Comparison of ENCODE assay signal across 1 cellular context in the genomic region with DNA sequence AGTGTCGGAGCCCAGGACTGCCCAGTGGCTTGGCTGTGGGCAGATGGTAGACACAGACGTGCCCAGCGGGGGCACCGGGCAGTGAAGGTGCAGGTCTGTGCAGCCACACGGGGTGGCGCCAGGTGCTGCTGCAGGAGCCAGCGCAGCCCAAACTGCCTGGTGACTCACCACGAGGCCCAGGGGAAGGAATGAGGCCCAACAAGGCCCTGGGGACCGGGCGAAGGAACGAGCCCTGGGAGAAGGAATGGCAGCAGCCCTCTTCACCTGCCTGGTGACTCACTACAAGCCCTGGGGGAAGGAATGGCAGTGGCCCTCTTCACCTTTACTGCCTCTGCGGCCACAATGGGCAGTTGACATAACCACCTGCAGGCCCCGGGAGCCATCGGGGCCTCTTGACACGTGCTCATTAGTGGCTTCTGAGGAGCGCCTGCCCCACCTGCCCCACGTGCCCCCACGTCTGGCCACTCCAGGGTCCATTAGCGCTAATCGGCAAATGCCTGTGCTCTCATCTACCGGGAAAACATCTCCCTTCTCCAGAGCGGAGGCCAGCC.
TF ChIP-seq lines count a peak whose summit lies in the region.

No MANE protein-coding gene starts in this region.

TF ChIP-seq in GM23338, 12 proteins besides CTCF, POLR2A, EP300 and RAD21 (continued from another document):
- TF ChIP-seq STAT1 (IDR thresholded peaks at IDR 0.05; ENCODE audit: unreplicated experiment) (no peak), EZH2 (IDR thresholded peaks at IDR 0.05; ENCODE audit: low read depth, unreplicated experiment) (no peak), POLR2AphosphoS5 (IDR thresholded peaks at IDR 0.05; ENCODE audit: low read depth) (no peak), EZH2phosphoT487 (IDR thresholded peaks at IDR 0.05; ENCODE audit: unreplicated experiment) (no peak), JUNB (IDR thresholded peaks at IDR 0.05; ENCODE audit: unreplicated experiment) (no peak)
- TF ChIP-seq, protein P1, sequence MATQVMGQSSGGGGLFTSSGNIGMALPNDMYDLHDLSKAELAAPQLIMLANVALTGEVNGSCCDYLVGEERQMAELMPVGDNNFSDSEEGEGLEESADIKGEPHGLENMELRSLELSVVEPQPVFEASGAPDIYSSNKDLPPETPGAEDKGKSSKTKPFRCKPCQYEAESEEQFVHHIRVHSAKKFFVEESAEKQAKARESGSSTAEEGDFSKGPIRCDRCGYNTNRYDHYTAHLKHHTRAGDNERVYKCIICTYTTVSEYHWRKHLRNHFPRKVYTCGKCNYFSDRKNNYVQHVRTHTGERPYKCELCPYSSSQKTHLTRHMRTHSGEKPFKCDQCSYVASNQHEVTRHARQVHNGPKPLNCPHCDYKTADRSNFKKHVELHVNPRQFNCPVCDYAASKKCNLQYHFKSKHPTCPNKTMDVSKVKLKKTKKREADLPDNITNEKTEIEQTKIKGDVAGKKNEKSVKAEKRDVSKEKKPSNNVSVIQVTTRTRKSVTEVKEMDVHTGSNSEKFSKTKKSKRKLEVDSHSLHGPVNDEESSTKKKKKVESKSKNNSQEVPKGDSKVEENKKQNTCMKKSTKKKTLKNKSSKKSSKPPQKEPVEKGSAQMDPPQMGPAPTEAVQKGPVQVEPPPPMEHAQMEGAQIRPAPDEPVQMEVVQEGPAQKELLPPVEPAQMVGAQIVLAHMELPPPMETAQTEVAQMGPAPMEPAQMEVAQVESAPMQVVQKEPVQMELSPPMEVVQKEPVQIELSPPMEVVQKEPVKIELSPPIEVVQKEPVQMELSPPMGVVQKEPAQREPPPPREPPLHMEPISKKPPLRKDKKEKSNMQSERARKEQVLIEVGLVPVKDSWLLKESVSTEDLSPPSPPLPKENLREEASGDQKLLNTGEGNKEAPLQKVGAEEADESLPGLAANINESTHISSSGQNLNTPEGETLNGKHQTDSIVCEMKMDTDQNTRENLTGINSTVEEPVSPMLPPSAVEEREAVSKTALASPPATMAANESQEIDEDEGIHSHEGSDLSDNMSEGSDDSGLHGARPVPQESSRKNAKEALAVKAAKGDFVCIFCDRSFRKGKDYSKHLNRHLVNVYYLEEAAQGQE (IDR thresholded peaks at IDR 0.05; ENCODE audit: unreplicated experiment): no peak
- TF ChIP-seq, protein P2, sequence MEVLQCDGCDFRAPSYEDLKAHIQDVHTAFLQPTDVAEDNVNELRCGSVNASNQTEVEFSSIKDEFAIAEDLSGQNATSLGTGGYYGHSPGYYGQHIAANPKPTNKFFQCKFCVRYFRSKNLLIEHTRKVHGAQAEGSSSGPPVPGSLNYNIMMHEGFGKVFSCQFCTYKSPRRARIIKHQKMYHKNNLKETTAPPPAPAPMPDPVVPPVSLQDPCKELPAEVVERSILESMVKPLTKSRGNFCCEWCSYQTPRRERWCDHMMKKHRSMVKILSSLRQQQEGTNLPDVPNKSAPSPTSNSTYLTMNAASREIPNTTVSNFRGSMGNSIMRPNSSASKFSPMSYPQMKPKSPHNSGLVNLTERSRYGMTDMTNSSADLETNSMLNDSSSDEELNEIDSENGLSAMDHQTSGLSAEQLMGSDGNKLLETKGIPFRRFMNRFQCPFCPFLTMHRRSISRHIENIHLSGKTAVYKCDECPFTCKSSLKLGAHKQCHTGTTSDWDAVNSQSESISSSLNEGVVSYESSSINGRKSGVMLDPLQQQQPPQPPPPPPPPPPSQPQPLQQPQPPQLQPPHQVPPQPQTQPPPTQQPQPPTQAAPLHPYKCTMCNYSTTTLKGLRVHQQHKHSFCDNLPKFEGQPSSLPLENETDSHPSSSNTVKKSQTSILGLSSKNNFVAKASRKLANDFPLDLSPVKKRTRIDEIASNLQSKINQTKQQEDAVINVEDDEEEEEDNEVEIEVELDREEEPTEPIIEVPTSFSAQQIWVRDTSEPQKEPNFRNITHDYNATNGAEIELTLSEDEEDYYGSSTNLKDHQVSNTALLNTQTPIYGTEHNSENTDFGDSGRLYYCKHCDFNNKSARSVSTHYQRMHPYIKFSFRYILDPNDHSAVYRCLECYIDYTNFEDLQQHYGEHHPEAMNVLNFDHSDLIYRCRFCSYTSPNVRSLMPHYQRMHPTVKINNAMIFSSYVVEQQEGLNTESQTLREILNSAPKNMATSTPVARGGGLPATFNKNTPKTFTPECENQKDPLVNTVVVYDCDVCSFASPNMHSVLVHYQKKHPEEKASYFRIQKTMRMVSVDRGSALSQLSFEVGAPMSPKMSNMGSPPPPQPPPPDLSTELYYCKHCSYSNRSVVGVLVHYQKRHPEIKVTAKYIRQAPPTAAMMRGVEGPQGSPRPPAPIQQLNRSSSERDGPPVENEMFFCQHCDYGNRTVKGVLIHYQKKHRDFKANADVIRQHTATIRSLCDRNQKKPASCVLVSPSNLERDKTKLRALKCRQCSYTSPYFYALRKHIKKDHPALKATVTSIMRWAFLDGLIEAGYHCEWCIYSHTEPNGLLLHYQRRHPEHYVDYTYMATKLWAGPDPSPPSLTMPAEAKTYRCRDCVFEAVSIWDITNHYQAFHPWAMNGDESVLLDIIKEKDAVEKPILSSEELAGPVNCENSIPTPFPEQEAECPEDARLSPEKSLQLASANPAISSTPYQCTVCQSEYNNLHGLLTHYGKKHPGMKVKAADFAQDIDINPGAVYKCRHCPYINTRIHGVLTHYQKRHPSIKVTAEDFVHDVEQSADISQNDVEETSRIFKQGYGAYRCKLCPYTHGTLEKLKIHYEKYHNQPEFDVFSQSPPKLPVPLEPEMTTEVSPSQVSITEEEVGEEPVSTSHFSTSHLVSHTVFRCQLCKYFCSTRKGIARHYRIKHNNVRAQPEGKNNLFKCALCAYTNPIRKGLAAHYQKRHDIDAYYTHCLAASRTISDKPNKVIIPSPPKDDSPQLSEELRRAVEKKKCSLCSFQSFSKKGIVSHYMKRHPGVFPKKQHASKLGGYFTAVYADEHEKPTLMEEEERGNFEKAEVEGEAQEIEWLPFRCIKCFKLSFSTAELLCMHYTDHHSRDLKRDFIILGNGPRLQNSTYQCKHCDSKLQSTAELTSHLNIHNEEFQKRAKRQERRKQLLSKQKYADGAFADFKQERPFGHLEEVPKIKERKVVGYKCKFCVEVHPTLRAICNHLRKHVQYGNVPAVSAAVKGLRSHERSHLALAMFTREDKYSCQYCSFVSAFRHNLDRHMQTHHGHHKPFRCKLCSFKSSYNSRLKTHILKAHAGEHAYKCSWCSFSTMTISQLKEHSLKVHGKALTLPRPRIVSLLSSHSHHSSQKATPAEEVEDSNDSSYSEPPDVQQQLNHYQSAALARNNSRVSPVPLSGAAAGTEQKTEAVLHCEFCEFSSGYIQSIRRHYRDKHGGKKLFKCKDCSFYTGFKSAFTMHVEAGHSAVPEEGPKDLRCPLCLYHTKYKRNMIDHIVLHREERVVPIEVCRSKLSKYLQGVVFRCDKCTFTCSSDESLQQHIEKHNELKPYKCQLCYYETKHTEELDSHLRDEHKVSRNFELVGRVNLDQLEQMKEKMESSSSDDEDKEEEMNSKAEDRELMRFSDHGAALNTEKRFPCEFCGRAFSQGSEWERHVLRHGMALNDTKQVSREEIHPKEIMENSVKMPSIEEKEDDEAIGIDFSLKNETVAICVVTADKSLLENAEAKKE (CRISPR knock-in tag; IDR thresholded peaks at IDR 0.05): no peak
